In the genomic region with DNA sequence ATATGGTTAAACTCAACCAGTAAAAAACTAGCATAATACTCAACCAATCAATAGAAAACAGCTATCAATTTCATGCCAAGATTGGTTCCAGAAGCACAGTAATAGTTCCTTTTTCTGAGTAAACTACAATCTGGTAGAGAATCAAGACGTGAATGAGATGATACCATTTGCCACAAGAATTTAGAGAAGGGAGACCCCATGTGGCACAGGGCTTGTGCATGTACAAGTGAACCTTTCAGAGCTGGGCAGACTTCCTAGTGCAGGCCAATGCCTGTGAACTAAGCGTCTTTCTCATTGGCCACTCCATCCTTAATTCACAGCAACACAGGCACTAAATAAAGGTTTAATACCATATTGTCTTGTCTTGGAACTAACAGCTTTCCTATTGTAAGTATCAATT, we compare ENCODE assay signal across 16 cellular contexts.
DNase-seq lines count a peak whose midpoint lies in the region; ATAC-seq and TF ChIP-seq lines count a peak whose summit lies in the region.
"Had no signal": no experiment of that assay in that cellular context is flagged by ENCODE, and none has a peak within 500 bp of the region (broad histone marks: within the 10 kb centered on the region; RNA-seq: fewer than 3 reads in every experiment).

No MANE protein-coding gene starts in this region.

- intact Hi-C loops in uterus (cut with DNase I; ENCODE audit: low total_unique reads), result no loop called here

- no peak overlapping the region for H3K14ac ChIP-seq in neuronal stem cell (ENCODE audit: low read length)

- no peak overlapping the region for H3K23ac ChIP-seq in neuronal stem cell (ENCODE audit: low read depth, low read length, poor library complexity)

- H3K4me3 ChIP-seq in WERI-Rb-1 (ENCODE audit: low read depth, low read length) (no peak overlapping the region), neuronal stem cell (ENCODE audit: low read length in 2 of 2) (no peak overlapping the region), uterus (no peak overlapping the region)
- H3K4me3 ChIP-seq: SJCRH30, vagina had no signal

- H4K91ac ChIP-seq in neuronal stem cell (ENCODE audit: low read depth, low read length, poor library complexity), result no peak overlapping the region

- H3K9ac ChIP-seq in neuronal stem cell (ENCODE audit: low read depth, low read length, poor library complexity), result no peak overlapping the region

- no peak overlapping the region for H2BK15ac ChIP-seq in neuronal stem cell (ENCODE audit: low read length)

- no peaks in the 10 kb centered on the region for H3K4me1 Mint-ChIP-seq in activated naive CD8-positive, alpha-beta T cell treated with anti-CD3 and anti-CD28 coated beads, Interleukin-2, amount 50 U/mL, for 24 hours
- H3K4me1 Mint-ChIP-seq: memory B cell had no signal

- no peak for ATAC-seq in activated naive CD8-positive, alpha-beta T cell treated with anti-CD3 and anti-CD28 coated beads, Interleukin-2, amount 50 U/mL, for 24 hours

- H3K18ac ChIP-seq in neuronal stem cell (ENCODE audit: low read length), result no peak overlapping the region

- peaks cover 7% of the 10 kb centered on the region for H3K9me3 Mint-ChIP-seq in activated naive CD8-positive, alpha-beta T cell treated with anti-CD3 and anti-CD28 coated beads, Interleukin-2, amount 50 U/mL, for 24 hours
- H3K9me3 Mint-ChIP-seq: activated T-helper 2 cell treated with anti-CD3 and anti-CD28 coated beads, Interferon-gamma antibody, Interleukin-2, Interleukin-4, amounts not matched to agents 10 μg/mL and 5 μg/mL and 100 μg/mL, durations not matched to agents 14 hours and 24 hours and 36 hours; memory B cell had no signal

- no peak overlapping the region for H3K4ac ChIP-seq in neuronal stem cell (ENCODE audit: low read length)

- no peaks in the 10 kb centered on the region for H3K36me3 ChIP-seq in WERI-Rb-1
- H3K36me3 ChIP-seq in neuronal stem cell (replicated peaks in 1 of 2; ENCODE audit: control insufficient read depth in 2 of 2, insufficient read depth in 2 of 2, low read length in 2 of 2), result no peaks in the 10 kb centered on the region
- H3K36me3 ChIP-seq in uterus, result no peaks in the 10 kb centered on the region
- H3K36me3 ChIP-seq: SJCRH30, vagina had no signal

- no peak for TF ChIP-seq CTCF in WERI-Rb-1 (IDR thresholded peaks at IDR 0.05; ENCODE audit: low read depth, low read length)
- no peak for TF ChIP-seq CTCF in uterus (IDR thresholded peaks at IDR 0.05)

- H3K9me3 ChIP-seq in WERI-Rb-1 (ENCODE audit: severe bottlenecking) (no peaks in the 10 kb centered on the region), neuronal stem cell (replicated peaks in 1 of 2; ENCODE audit: control insufficient read depth in 2 of 2, insufficient read depth in 1 of 2, low read depth in 1 of 2, low read length in 2 of 2) (no peaks in the 10 kb centered on the region), uterus (no peaks in the 10 kb centered on the region)
- H3K9me3 ChIP-seq: Caco-2, SJCRH30, vagina had no signal

- no peaks in the 10 kb centered on the region for H3K79me1 ChIP-seq in neuronal stem cell (ENCODE audit: low read depth, low read length)

- H3K27me3 ChIP-seq in WERI-Rb-1 (ENCODE audit: insufficient read depth, low read depth, severe bottlenecking), result no peaks in the 10 kb centered on the region
- no peaks in the 10 kb centered on the region for H3K27me3 ChIP-seq in neuronal stem cell (ENCODE audit: control insufficient read depth in 3 of 3, insufficient read depth in 3 of 3, low read depth in 1 of 3, low read length in 3 of 3)
- no peaks in the 10 kb centered on the region for H3K27me3 ChIP-seq in uterus
- H3K27me3 ChIP-seq: SJCRH30, vagina had no signal

- no peak overlapping the region for H3K4me3 Mint-ChIP-seq in activated naive CD8-positive, alpha-beta T cell treated with anti-CD3 and anti-CD28 coated beads, Interleukin-2, amount 50 U/mL, for 24 hours
- H3K4me3 Mint-ChIP-seq: memory B cell had no signal

- no peak overlapping the region for H4K8ac ChIP-seq in neuronal stem cell (ENCODE audit: low read depth, low read length)

- DNase-seq in NCI-H82 (lab: John Stamatoyannopoulos, UW) (peak; percentile 36), NCI-H82 treated with DMSO at 0.1 percent for 48 hours (lab: John Stamatoyannopoulos, UW; ENCODE audit: unreplicated experiment) (no peak), NOMO-1 (lab: John Stamatoyannopoulos, UW; ENCODE audit: unreplicated experiment in 2 of 2) (peak; percentile 10 to 28), WERI-Rb-1 (peak; percentile 12), neuronal stem cell (ENCODE audit: low spot score) (no peak), uterus (no peak), hippocampal formation (lab: John Stamatoyannopoulos, UW) (no peak)
- no peak for DNase-seq in activated naive CD8-positive, alpha-beta T cell treated with anti-CD3 and anti-CD28 coated beads, Interleukin-2, amount 50 U/mL, for 24 hours
- DNase-seq: activated CD8-positive, alpha-beta memory T cell treated with anti-CD3 and anti-CD28 coated beads for 24 hours; NCI-H187; NCI-H69 had no signal

- H3K27ac ChIP-seq in WERI-Rb-1 (no peak overlapping the region), neuronal stem cell (replicated peaks; ENCODE audit: low read length) (no peak overlapping the region), uterus (no peak overlapping the region)
- H3K27ac ChIP-seq: SJCRH30, vagina had no signal

- H3K27me3 Mint-ChIP-seq in activated naive CD8-positive, alpha-beta T cell treated with anti-CD3 and anti-CD28 coated beads, Interleukin-2, amount 50 U/mL, for 24 hours, result peaks cover 2% of the 10 kb centered on the region

- peaks cover 5 to 36% of the 10 kb centered on the region in 2 donors for H3K4me1 ChIP-seq in neuronal stem cell (ENCODE audit: control insufficient read depth in 2 of 2, insufficient read depth in 1 of 2, low read depth in 1 of 2, low read length in 2 of 2)
- H3K4me1 ChIP-seq in uterus, result no peaks in the 10 kb centered on the region

- no peaks in the 10 kb centered on the region for H3K36me3 Mint-ChIP-seq in activated naive CD8-positive, alpha-beta T cell treated with anti-CD3 and anti-CD28 coated beads, Interleukin-2, amount 50 U/mL, for 24 hours (ENCODE audit: low read depth)
- H3K36me3 Mint-ChIP-seq: memory B cell had no signal

- TF ChIP-seq POLR2A in uterus (IDR thresholded peaks at IDR 0.05), result no peak

- H2AK5ac ChIP-seq in neuronal stem cell (ENCODE audit: low read depth, low read length), result no peak overlapping the region

- H2BK12ac ChIP-seq in neuronal stem cell (ENCODE audit: low read length), result no peak overlapping the region

- no CpG with 5 or more reads among the region's 2 CpGs for WGBS in neuronal stem cell (ENCODE audit: extremely low coverage in 2 of 2, insufficient read length in 2 of 2, insufficient replicate concordance in 1 of 2), 2 donors

- no peak overlapping the region for H3K27ac Mint-ChIP-seq in activated naive CD8-positive, alpha-beta T cell treated with anti-CD3 and anti-CD28 coated beads, Interleukin-2, amount 50 U/mL, for 24 hours
- H3K27ac Mint-ChIP-seq: activated T-helper 2 cell treated with anti-CD3 and anti-CD28 coated beads, Interferon-gamma antibody, Interleukin-2, Interleukin-4, amounts not matched to agents 10 μg/mL and 5 μg/mL and 100 μg/mL, durations not matched to agents 14 hours and 24 hours and 36 hours; memory B cell had no signal

- H3K4me2 ChIP-seq in neuronal stem cell (ENCODE audit: insufficient read depth, low read length, poor library complexity, severe bottlenecking), result no peak overlapping the region

- no peak overlapping the region for H2BK5ac ChIP-seq in neuronal stem cell (ENCODE audit: low read length)

- H2BK120ac ChIP-seq in neuronal stem cell (ENCODE audit: low read depth, low read length), result no peak overlapping the region

- H2AFZ ChIP-seq in neuronal stem cell (ENCODE audit: low read length), result peak overlapping the region; percentile 21

Comparison
In these comparisons a context has a peak if more than half of its experiments do, and no peak if none do; other contexts are left out.
1. DNase-seq: peak in NCI-H82 (single experiment), NOMO-1 (2 of 2) and WERI-Rb-1 (single experiment); none in NCI-H82 treated with DMSO at 0.1 percent for 48 hours (single experiment), neuronal stem cell (single experiment), uterus (0 of 2), activated naive CD8-positive, alpha-beta T cell treated with anti-CD3 and anti-CD28 coated beads, Interleukin-2, amount 50 U/mL, for 24 hours (single experiment) and hippocampal formation (0 of 2).